16 cellular contexts compared by ENCODE assay signal in genomic region chr21:14526199-14526598, GRCh38. TPM values are rescaled to one million over a fixed set of nuclear protein-coding genes. Genes with fewer than 3 reads are reported as not detected.
DNase-seq lines count a peak whose midpoint lies in the region; ATAC-seq and TF ChIP-seq lines count a peak whose summit lies in the region.
"Had no signal": no experiment of that assay in that cellular context is flagged by ENCODE, and none has a peak within 500 bp of the region (broad histone marks: within the 10 kb centered on the region; RNA-seq: fewer than 3 reads in every experiment).

No MANE protein-coding gene starts in this region.

- peaks cover 0 to 1% of the 10 kb centered on the region in 2 donors for H3K9me3 Mint-ChIP-seq in activated T-cell treated with anti-CD3 and anti-CD28 coated beads, Interleukin-2, amount 50 U/mL, for 72 hours
- no peaks in the 10 kb centered on the region for H3K9me3 Mint-ChIP-seq in IgD-negative memory B cell
- no peaks in the 10 kb centered on the region for H3K9me3 Mint-ChIP-seq in activated T-helper 1 cell treated with anti-CD3 and anti-CD28 coated beads, Interleukin-12 subunit alpha, Interleukin-12 subunit beta, Interleukin-2, Interleukin-4 antibody, amounts not matched to agents 30 ng/mL and 10 ng/mL and 1 ng/mL, durations not matched to agents 14 hours and 24 hours and 36 hours
- H3K9me3 Mint-ChIP-seq: brain, H9 had no signal

- H3K27ac ChIP-seq in spleen, result peak overlapping the region in 5 of 8 donors; percentile 48 to 85 (median 75)

- no peak for DNase-seq in activated T-cell treated with anti-CD3 and anti-CD28 coated beads, Interleukin-2, amount 50 U/mL, for 72 hours
- no peak for DNase-seq in activated T-cell treated with anti-CD3 and anti-CD28 coated beads, Interleukin-2, amount 50 U/mL, for 48 hours
- DNase-seq in activated T-helper 1 cell treated with anti-CD3 and anti-CD28 coated beads, Interleukin-12 subunit alpha, Interleukin-12 subunit beta, Interleukin-2, Interleukin-4 antibody, amounts not matched to agents 30 ng/mL and 10 ng/mL and 1 ng/mL, durations not matched to agents 14 hours and 24 hours and 36 hours (ENCODE audit: low spot score), result no peak
- no peak for DNase-seq in spleen
- no peak for DNase-seq in H7
- no peak for DNase-seq in NCI-H1694 treated with DMSO at 0.1 percent for 48 hours (lab: John Stamatoyannopoulos, UW)
- DNase-seq: activated effector memory CD4-positive, alpha-beta T cell treated with anti-CD3 and anti-CD28 coated beads, Interleukin-2, amount 50 U/mL, for 16 hours; H9; mucosa of descending colon; NCI-H2107; NCI-H748 treated with DMSO at 0.1 percent for 48 hours; stimulated activated CD4-positive, alpha-beta T cell treated with anti-CD3 and anti-CD28 coated beads, Interleukin-4, amount 100 ng/mL, for 24 hours had no signal

- H3K9me3 ChIP-seq in spleen, result no peaks in the 10 kb centered on the region
- H3K9me3 ChIP-seq: mucosa of descending colon had no signal

- intact Hi-C loops in activated T-helper 1 cell treated with anti-CD3 and anti-CD28 coated beads, Interleukin-12 subunit alpha, Interleukin-12 subunit beta, Interleukin-2, Interleukin-4 antibody, amounts not matched to agents 30 ng/mL and 10 ng/mL and 1 ng/mL, durations not matched to agents 14 hours and 24 hours and 36 hours (cut with micrococcal nuclease), result loop anchor here (2.0 to 10.0 kb wide), 7 partner anchors 91 to 1209 kb away; partner anchors contain the start of gene HSPA13
- intact Hi-C loops in spleen (cut with DNase I; ENCODE audit: low total_unique reads), result no loop called here

- H3K27me3 ChIP-seq in spleen (replicated peaks in 1 of 7), result no peaks in the 10 kb centered on the region
- no peaks in the 10 kb centered on the region for H3K27me3 ChIP-seq in H7 (ENCODE audit: control insufficient read depth, insufficient read depth, low read length)

- no peak for TF ChIP-seq POLR2A in spleen (IDR thresholded peaks at IDR 0.05)

- H3K4me1 ChIP-seq in spleen, result peaks cover 6 to 92% (median 67%) of the 10 kb centered on the region in 6 donors

- 1 to 38% (median 28%) methylated on average over 3 of the region's 3 CpGs for WGBS in spleen, 5 donors

- H3K4me3 ChIP-seq in spleen (peak overlapping the region in 1 of 8 donors; percentile 37), H7 (ENCODE audit: insufficient read depth, low read depth, low read length) (no peak overlapping the region)
- H3K4me3 ChIP-seq: mucosa of descending colon had no signal

- H3K4me1 Mint-ChIP-seq in activated T-cell treated with anti-CD3 and anti-CD28 coated beads, Interleukin-2, amount 50 U/mL, for 72 hours (ENCODE audit: low read depth), result peaks cover 79% of the 10 kb centered on the region
- peaks cover 57 to 60% (median 60%) of the 10 kb centered on the region in 3 donors for H3K4me1 Mint-ChIP-seq in IgD-negative memory B cell
- peaks cover 76% of the 10 kb centered on the region for H3K4me1 Mint-ChIP-seq in activated T-helper 1 cell treated with anti-CD3 and anti-CD28 coated beads, Interleukin-12 subunit alpha, Interleukin-12 subunit beta, Interleukin-2, Interleukin-4 antibody, amounts not matched to agents 30 ng/mL and 10 ng/mL and 1 ng/mL, durations not matched to agents 14 hours and 24 hours and 36 hours (ENCODE audit: low read depth)

- H3K4me3 Mint-ChIP-seq in activated T-cell treated with anti-CD3 and anti-CD28 coated beads, Interleukin-2, amount 50 U/mL, for 72 hours, result peak overlapping the region; percentile 78 to 97
- peak overlapping the region; percentile 60 to 93 (median 83) for H3K4me3 Mint-ChIP-seq in IgD-negative memory B cell
- peak overlapping the region; percentile 84 for H3K4me3 Mint-ChIP-seq in activated T-helper 1 cell treated with anti-CD3 and anti-CD28 coated beads, Interleukin-12 subunit alpha, Interleukin-12 subunit beta, Interleukin-2, Interleukin-4 antibody, amounts not matched to agents 30 ng/mL and 10 ng/mL and 1 ng/mL, durations not matched to agents 14 hours and 24 hours and 36 hours
- H3K4me3 Mint-ChIP-seq: brain, H9 had no signal

- no peak for ATAC-seq in activated T-cell treated with anti-CD3 and anti-CD28 coated beads, Interleukin-2, amount 50 U/mL, for 72 hours (replicated peaks in 1 of 2)
- ATAC-seq in HG02970 (IDR thresholded peaks at IDR 0.05; ENCODE audit: low FRiP score, unreplicated experiment), result no peak
- ATAC-seq: mucosa of descending colon had no signal

- peaks cover 0 to 3% of the 10 kb centered on the region in 2 donors for H3K36me3 Mint-ChIP-seq in activated T-cell treated with anti-CD3 and anti-CD28 coated beads, Interleukin-2, amount 50 U/mL, for 72 hours (ENCODE audit: insufficient read depth in 2 of 2)
- H3K36me3 Mint-ChIP-seq in IgD-negative memory B cell, result peaks cover 5% of the 10 kb centered on the region
- peaks cover 41% of the 10 kb centered on the region for H3K36me3 Mint-ChIP-seq in activated T-helper 1 cell treated with anti-CD3 and anti-CD28 coated beads, Interleukin-12 subunit alpha, Interleukin-12 subunit beta, Interleukin-2, Interleukin-4 antibody, amounts not matched to agents 30 ng/mL and 10 ng/mL and 1 ng/mL, durations not matched to agents 14 hours and 24 hours and 36 hours (ENCODE audit: low read depth)
- H3K36me3 Mint-ChIP-seq: brain had no signal

- H3K36me3 ChIP-seq in spleen, result no peaks in the 10 kb centered on the region
- no peaks in the 10 kb centered on the region for H3K36me3 ChIP-seq in H7 (replicated peaks; ENCODE audit: control insufficient read depth, insufficient read depth, low read length)

- TF ChIP-seq CTCF in spleen (IDR thresholded peaks at IDR 0.05 in 8 of 11, conservative IDR thresholded peaks at IDR 0.05 in 3 of 11), result no peak

- peak overlapping the region; percentile 98 for H3K27ac Mint-ChIP-seq in activated T-cell treated with anti-CD3 and anti-CD28 coated beads, Interleukin-2, amount 50 U/mL, for 72 hours
- H3K27ac Mint-ChIP-seq in IgD-negative memory B cell, result peak overlapping the region in 2 of 3 donors; percentile 56 to 93
- peak overlapping the region; percentile 95 for H3K27ac Mint-ChIP-seq in activated T-helper 1 cell treated with anti-CD3 and anti-CD28 coated beads, Interleukin-12 subunit alpha, Interleukin-12 subunit beta, Interleukin-2, Interleukin-4 antibody, amounts not matched to agents 30 ng/mL and 10 ng/mL and 1 ng/mL, durations not matched to agents 14 hours and 24 hours and 36 hours
- H3K27ac Mint-ChIP-seq: brain, H9 had no signal

- no peaks in the 10 kb centered on the region for H3K27me3 Mint-ChIP-seq in activated T-cell treated with anti-CD3 and anti-CD28 coated beads, Interleukin-2, amount 50 U/mL, for 72 hours (ENCODE audit: low read depth)
- no peaks in the 10 kb centered on the region for H3K27me3 Mint-ChIP-seq in IgD-negative memory B cell
- no peaks in the 10 kb centered on the region for H3K27me3 Mint-ChIP-seq in activated T-helper 1 cell treated with anti-CD3 and anti-CD28 coated beads, Interleukin-12 subunit alpha, Interleukin-12 subunit beta, Interleukin-2, Interleukin-4 antibody, amounts not matched to agents 30 ng/mL and 10 ng/mL and 1 ng/mL, durations not matched to agents 14 hours and 24 hours and 36 hours (ENCODE audit: insufficient read depth)
- H3K27me3 Mint-ChIP-seq: brain had no signal

RNA-seq across cellular contexts. Expression of gene SAMSN1, which starts 19.9 kb away (rescaled TPM):
- 10 to 100 TPM; 65.4 to 69.1 TPM for total RNA-seq in activated T-cell treated with anti-CD3 and anti-CD28 coated beads, Interleukin-2, amount 50 U/mL, for 72 hours
- polyA plus RNA-seq in IgD-negative memory B cell, result 24.6 TPM
- 115 and 119 TPM in 2 replicates for total RNA-seq in activated T-helper 1 cell treated with anti-CD3 and anti-CD28 coated beads, Interleukin-12 subunit alpha, Interleukin-12 subunit beta, Interleukin-2, Interleukin-4 antibody, amounts not matched to agents 30 ng/mL and 10 ng/mL and 1 ng/mL, durations not matched to agents 14 hours and 24 hours and 36 hours
- 10 to 100 TPM; 43.7 to 79.2 (median 51.1) TPM for total RNA-seq in spleen
- polyA plus RNA-seq in spleen, result 10 to 100 TPM; 24.8 to 31.8 (median 24.8) TPM
- total RNA-seq in H7 (2014; rRNA removed; shearing (Covaris generic)), result 0.15 and 0.90 TPM in 2 replicates
- total RNA-seq: osteocyte had no signal

Comparison
In these comparisons a context has a peak if more than half of its experiments do, and no peak if none do; other contexts are left out.
1. RNA of gene SAMSN1, which starts 19.9 kb away (total RNA-seq): 115 to 119 TPM in activated T-helper 1 cell treated with anti-CD3 and anti-CD28 coated beads, Interleukin-12 subunit alpha, Interleukin-12 subunit beta, Interleukin-2, Interleukin-4 antibody, amounts not matched to agents 30 ng/mL and 10 ng/mL and 1 ng/mL, durations not matched to agents 14 hours and 24 hours and 36 hours, 65.4 to 69.1 TPM in activated T-cell treated with anti-CD3 and anti-CD28 coated beads, Interleukin-2, amount 50 U/mL, for 72 hours and 43.7 to 79.2 TPM in spleen; 0.15 to 0.90 TPM in H7; every median in the first group is over 10 times any median in the second.
2. Peak in every context shown above with its lines, with median percentiles within 50 percentile points of each other: H3K27ac Mint-ChIP-seq and H3K4me3 Mint-ChIP-seq.